Comparison of ENCODE assay signal across 1 cellular context in the genomic region with DNA sequence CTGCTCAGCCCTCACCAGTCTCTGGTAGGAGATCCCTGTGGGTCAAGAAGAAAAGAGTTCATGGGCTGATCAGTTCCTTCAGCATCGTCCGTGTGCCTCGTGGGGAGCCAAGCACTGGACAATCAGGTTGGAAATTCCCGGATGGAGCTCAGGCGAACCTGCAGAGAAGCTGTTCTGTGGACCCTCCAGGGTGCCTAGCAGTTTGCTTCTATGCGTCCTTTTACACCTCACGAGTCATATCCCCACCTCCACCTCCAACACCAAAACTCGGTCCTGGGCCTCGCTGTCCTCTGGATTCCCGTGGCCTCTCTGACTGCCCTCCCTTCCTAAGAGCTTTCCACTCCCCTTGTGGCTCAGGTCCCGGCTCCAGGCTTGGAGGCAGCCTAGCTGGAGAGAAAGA.
TF ChIP-seq lines count a peak whose summit lies in the region.

No MANE protein-coding gene starts in this region.

TF ChIP-seq in HEK293T, 16 proteins besides CTCF, POLR2A, EP300 and RAD21 (continued from another document):
- no peak for TF ChIP-seq ELF4 (IDR thresholded peaks at IDR 0.05)
- TF ChIP-seq ARNT (IDR thresholded peaks at IDR 0.05) = no peak
- no peak for TF ChIP-seq FOXK2 (IDR thresholded peaks at IDR 0.05)
- TF ChIP-seq SUZ12 (IDR thresholded peaks at IDR 0.05) = no peak
- TF ChIP-seq LEF1 (IDR thresholded peaks at IDR 0.05; ENCODE audit: borderline replicate concordance) = no peak
- no peak for TF ChIP-seq TARDBP (IDR thresholded peaks at IDR 0.05)
- no peak for TF ChIP-seq CTBP1 (IDR thresholded peaks at IDR 0.05; ENCODE audit: borderline replicate concordance)
